ENCODE assay signal across 11 cellular contexts in the genomic region with DNA sequence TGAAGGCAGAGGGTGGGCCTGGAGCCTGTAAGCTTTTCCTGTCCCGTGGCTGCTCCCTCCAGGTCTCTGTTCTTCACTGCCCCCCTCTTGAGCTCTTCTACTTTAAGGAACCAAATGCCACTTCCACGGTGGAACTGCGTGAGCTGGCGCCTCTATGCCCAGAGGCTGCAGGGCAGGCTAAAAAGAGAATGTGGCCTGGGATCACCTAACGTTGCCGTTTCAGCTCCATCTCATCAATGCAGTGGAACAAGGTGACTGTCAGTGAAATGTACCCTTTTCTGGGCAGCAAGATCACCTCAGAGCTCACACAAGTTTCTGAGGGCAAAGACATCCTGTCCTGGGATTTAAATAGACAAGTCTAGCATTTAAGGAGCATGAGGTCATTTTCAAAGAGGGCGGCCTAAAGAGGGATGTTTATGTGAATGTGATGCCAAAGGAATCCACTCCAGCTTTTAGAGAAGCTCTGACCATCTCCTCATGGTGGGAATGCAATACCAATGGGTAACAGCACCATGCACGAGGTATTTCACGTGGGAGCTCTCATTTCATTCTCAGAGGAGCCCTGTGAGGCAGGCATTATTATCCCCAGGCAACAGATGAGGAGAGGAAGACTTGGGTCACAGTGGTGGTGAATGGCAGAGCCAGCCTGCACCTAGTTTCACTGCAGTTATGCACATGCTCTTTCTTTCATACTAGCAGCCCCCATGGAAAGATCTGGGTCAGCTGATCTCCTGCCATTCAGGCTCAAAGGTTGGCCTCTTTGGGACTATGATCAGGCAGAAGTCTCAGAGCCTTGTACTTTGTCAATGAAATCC. TPM values are rescaled to one million over a fixed set of nuclear protein-coding genes. Genes with fewer than 3 reads are reported as not detected.
DNase-seq lines count a peak whose midpoint lies in the region; ATAC-seq and TF ChIP-seq lines count a peak whose summit lies in the region.
"Had no signal": no experiment of that assay in that cellular context is flagged by ENCODE, and none has a peak within 500 bp of the region (broad histone marks: within the 10 kb centered on the region; RNA-seq: fewer than 3 reads in every experiment).

No MANE protein-coding gene starts in this region.

- peaks cover 75% of the 10 kb centered on the region for H3K4me1 Mint-ChIP-seq in activated CD4-positive, alpha-beta T cell treated with anti-CD3 and anti-CD28 coated beads, Interleukin-2, amount 10 ng/mL, durations not matched to agents 24 days and 14 days

- no peak overlapping the region for H4K91ac ChIP-seq in trophoblast cell (ENCODE audit: low read depth, low read length)

- H3K9me3 Mint-ChIP-seq in activated CD4-positive, alpha-beta T cell treated with anti-CD3 and anti-CD28 coated beads, Interleukin-2, amount 10 ng/mL, durations not matched to agents 24 days and 14 days: peaks cover 8% of the 10 kb centered on the region
- H3K9me3 Mint-ChIP-seq: endodermal cell had no signal

- peaks cover 10 to 14% of the 10 kb centered on the region in 2 experiments for H3K4me1 ChIP-seq in trophoblast cell (ENCODE audit: control insufficient read depth in 1 of 2, insufficient read depth in 2 of 2, low read length in 2 of 2)
- H3K4me1 ChIP-seq in Peyer's patch: peaks cover 0 to 22% (median 11%) of the 10 kb centered on the region in 4 donors

- peaks cover 2% of the 10 kb centered on the region for H3K36me3 Mint-ChIP-seq in activated CD4-positive, alpha-beta T cell treated with anti-CD3 and anti-CD28 coated beads, Interleukin-2, amount 10 ng/mL, durations not matched to agents 24 days and 14 days (ENCODE audit: low read depth)

- peak overlapping the region; percentile 43 for H3K27ac Mint-ChIP-seq in activated CD4-positive, alpha-beta T cell treated with anti-CD3 and anti-CD28 coated beads, Interleukin-2, amount 10 ng/mL, durations not matched to agents 24 days and 14 days
- H3K27ac Mint-ChIP-seq: endodermal cell had no signal

- H3K27me3 Mint-ChIP-seq in activated CD4-positive, alpha-beta T cell treated with anti-CD3 and anti-CD28 coated beads, Interleukin-2, amount 10 ng/mL, durations not matched to agents 24 days and 14 days: no peaks in the 10 kb centered on the region

- no peak overlapping the region for H4K8ac ChIP-seq in trophoblast cell (ENCODE audit: low read depth, low read length)

- no peak for DNase-seq in activated CD4-positive, alpha-beta T cell treated with anti-CD3 and anti-CD28 coated beads, Interleukin-2, amount 10 ng/mL, durations not matched to agents 24 days and 14 days
- no peak for DNase-seq in activated CD4-positive, alpha-beta T cell treated with anti-CD3 and anti-CD28 coated beads for 1 hour
- DNase-seq in HS-5 (ENCODE audit: low read depth) (peak; percentile 5), choroid plexus epithelial cell (ENCODE audit: low read depth) (peak; percentile 66), trophoblast cell (no peak), Peyer's patch (no peak), SHP77 (lab: John Stamatoyannopoulos, UW) (no peak)
- DNase-seq: endodermal cell; NCI-H2171 treated with DMSO at 0.1 percent for 48 hours; stimulated activated CD8-positive, alpha-beta memory T cell treated with anti-CD3 and anti-CD28 coated beads, Interleukin-4, amount 100 ng/mL, for 48 hours had no signal

- no peak overlapping the region for H3K18ac ChIP-seq in trophoblast cell (ENCODE audit: low read length)

- no peak overlapping the region for H2AK5ac ChIP-seq in trophoblast cell (ENCODE audit: low read length)

- H3K4me3 Mint-ChIP-seq in activated CD4-positive, alpha-beta T cell treated with anti-CD3 and anti-CD28 coated beads, Interleukin-2, amount 10 ng/mL, durations not matched to agents 24 days and 14 days: no peak overlapping the region
- H3K4me3 Mint-ChIP-seq: endodermal cell had no signal

- H3K4ac ChIP-seq in trophoblast cell (ENCODE audit: low read depth, low read length): no peak overlapping the region

- H2BK5ac ChIP-seq in trophoblast cell (ENCODE audit: low read depth, low read length, poor library complexity): no peak overlapping the region

- no peaks in the 10 kb centered on the region for H3K36me3 ChIP-seq in trophoblast cell (ENCODE audit: control insufficient read depth in 1 of 2, insufficient read depth in 2 of 2, low read length in 2 of 2)
- H3K36me3 ChIP-seq in Peyer's patch: no peaks in the 10 kb centered on the region

- intact Hi-C loops in activated CD4-positive, alpha-beta T cell treated with anti-CD3 and anti-CD28 coated beads, Interleukin-2, amount 10 ng/mL, durations not matched to agents 24 days and 14 days (cut with micrococcal nuclease): loop anchor here (1.0 kb wide), 1 partner anchor 26 kb away; no protein-coding TSS in a partner anchor

- H3K23ac ChIP-seq in trophoblast cell (ENCODE audit: low read length): no peak overlapping the region

- no peak for TF ChIP-seq CTCF in choroid plexus epithelial cell (conservative IDR thresholded peaks at IDR 0.05; ENCODE audit: low read depth, low read length)
- TF ChIP-seq CTCF in Peyer's patch (IDR thresholded peaks at IDR 0.05): no peak

- H3K9ac ChIP-seq in trophoblast cell (ENCODE audit: low read length): no peak overlapping the region

- no peak overlapping the region for H3K4me3 ChIP-seq in choroid plexus epithelial cell (ENCODE audit: low read depth, low read length)
- no peak overlapping the region for H3K4me3 ChIP-seq in trophoblast cell (ENCODE audit: low read depth, low read length)
- H3K4me3 ChIP-seq in Peyer's patch: no peak overlapping the region

- H3K27me3 ChIP-seq in trophoblast cell (ENCODE audit: insufficient read depth, low read length) (no peaks in the 10 kb centered on the region), Peyer's patch (no peaks in the 10 kb centered on the region)

- H3K4me2 ChIP-seq in trophoblast cell (ENCODE audit: low read length): no peak overlapping the region

- H2AFZ ChIP-seq in trophoblast cell (ENCODE audit: insufficient read depth, low read length, poor library complexity): peak overlapping the region; percentile 51

- H3K79me2 ChIP-seq in trophoblast cell (ENCODE audit: control insufficient read depth, insufficient read depth, low read length, poor library complexity): no peaks in the 10 kb centered on the region

- H3K9me3 ChIP-seq in trophoblast cell (ENCODE audit: insufficient read depth, low read depth, low read length): no peaks in the 10 kb centered on the region
- no peaks in the 10 kb centered on the region for H3K9me3 ChIP-seq in Peyer's patch

- ATAC-seq in HG03442 (IDR thresholded peaks at IDR 0.05; ENCODE audit: unreplicated experiment): no peak

- H3K79me1 ChIP-seq in trophoblast cell (ENCODE audit: low read length): peaks cover 3% of the 10 kb centered on the region

- no CpG with 5 or more reads among the region's 9 CpGs for WGBS in trophoblast cell (ENCODE audit: extremely low coverage, insufficient coverage, insufficient read length)

- H4K12ac ChIP-seq in trophoblast cell (ENCODE audit: low read depth, low read length): no peak overlapping the region

- H2BK12ac ChIP-seq in trophoblast cell (ENCODE audit: low read length): no peak overlapping the region

- no peak overlapping the region for H3K27ac ChIP-seq in trophoblast cell (ENCODE audit: low read depth, low read length)
- no peak overlapping the region for H3K27ac ChIP-seq in Peyer's patch

- H3K14ac ChIP-seq in trophoblast cell (ENCODE audit: low read length): no peak overlapping the region

- no peak for TF ChIP-seq POLR2A in Peyer's patch (IDR thresholded peaks at IDR 0.05)

- H2BK120ac ChIP-seq in trophoblast cell (ENCODE audit: insufficient read depth, low read length, poor library complexity): no peak overlapping the region

RNA-seq across cellular contexts. Expression of a gene that starts 39.3 kb away (rescaled TPM):
- 113 and 117 TPM in 2 replicates for total RNA-seq in activated CD4-positive, alpha-beta T cell treated with anti-CD3 and anti-CD28 coated beads, Interleukin-2, amount 10 ng/mL, durations not matched to agents 24 days and 14 days
- polyA plus RNA-seq in trophoblast cell (2013): 29.5 and 29.8 TPM in 2 replicates
- 10 to 100 TPM in 2 of 4 donors, 1 to 10 TPM in 2; 4.6 to 65.2 (median 10.8) TPM for total RNA-seq in Peyer's patch

Comparison
In these comparisons a context has a peak if more than half of its experiments do, and no peak if none do; other contexts are left out.
1. DNase-seq: peak in HS-5 (single experiment) and choroid plexus epithelial cell (single experiment); none in activated CD4-positive, alpha-beta T cell treated with anti-CD3 and anti-CD28 coated beads, Interleukin-2, amount 10 ng/mL, durations not matched to agents 24 days and 14 days (single experiment), activated CD4-positive, alpha-beta T cell treated with anti-CD3 and anti-CD28 coated beads for 1 hour (single experiment), trophoblast cell (0 of 2), Peyer's patch (0 of 3) and SHP77 (0 of 2).